Comparison of ENCODE assay signal across 28 cellular contexts in genomic region chrY:13803424-13803823, GRCh38.
DNase-seq lines count a peak whose midpoint lies in the region; ATAC-seq, FAIRE-seq and TF ChIP-seq lines count a peak whose summit lies in the region.
"Had no signal": no experiment of that assay in that cellular context is flagged by ENCODE, and none has a peak within 500 bp of the region (broad histone marks: within the 10 kb centered on the region; RNA-seq: fewer than 3 reads in every experiment).

No MANE protein-coding gene starts in this region.

- H3K9me3 ChIP-seq in HepG2 (ENCODE audit: low read length), result no peaks in the 10 kb centered on the region
- no peaks in the 10 kb centered on the region for H3K9me3 ChIP-seq in right lobe of liver
- H3K9me3 ChIP-seq in T-helper 17 cell (ENCODE audit: control insufficient read depth, low read length, poor library complexity, severe bottlenecking), result no peaks in the 10 kb centered on the region
- H3K9me3 ChIP-seq in endodermal cell (ENCODE audit: control insufficient read depth, low read length), result peaks cover 19% of the 10 kb centered on the region
- no peaks in the 10 kb centered on the region for H3K9me3 ChIP-seq in neural cell (ENCODE audit: low read length)
- H3K9me3 ChIP-seq: A549; BE2C; BLaER1 treated with 17β-estradiol and CSF1 and Interleukin-3, amounts not matched to agents 10 nM and 100 nM; HAP-1 had no signal

- no peak overlapping the region for H3K4me3 Mint-ChIP-seq in T-helper 17 cell
- H3K4me3 Mint-ChIP-seq in endodermal cell, result no peak overlapping the region
- H3K4me3 Mint-ChIP-seq: CD14-positive monocyte; CD8-positive, alpha-beta memory T cell; HFFc6 had no signal

- intact Hi-C loops in HepG2 (cut with micrococcal nuclease; ENCODE audit: unreplicated experiment), result no loop called here
- intact Hi-C loops in right lobe of liver (cut with DNase I), result no loop called here

- H2AFZ ChIP-seq in HepG2 (ENCODE audit: low read length), result no peak overlapping the region
- no peak overlapping the region for H2AFZ ChIP-seq in neural cell (ENCODE audit: low read depth, low read length)
- H2AFZ ChIP-seq: GM23248 had no signal

- H3K4me2 ChIP-seq in HepG2 (ENCODE audit: low read depth, low read length), result no peak overlapping the region
- H3K4me2 ChIP-seq in neural cell (ENCODE audit: low read length), result no peak overlapping the region
- H3K4me2 ChIP-seq: A549; BLaER1 treated with 17β-estradiol and CSF1 and Interleukin-3, amounts not matched to agents 10 nM and 100 nM had no signal

- H3K4me1 Mint-ChIP-seq in T-helper 17 cell, result peaks cover 7% of the 10 kb centered on the region
- H3K4me1 Mint-ChIP-seq in endodermal cell, result no peaks in the 10 kb centered on the region

- POLR2A ChIA-PET in HepG2 (lab: Yijun Ruan, JAX), result no interaction called here

- no TSS peak for BruUV-seq in HepG2 (replicated peaks; lab: Mats Ljungman, UMichigan)

- no peak for DNase-seq in HepG2 (ENCODE audit: low spot score)
- no peak for DNase-seq in right lobe of liver
- no peak for DNase-seq in T-helper 17 cell
- no peak for DNase-seq in endodermal cell
- DNase-seq in activated CD4-positive, alpha-beta T cell treated with anti-CD3 and anti-CD28 coated beads, Interleukin-2, amount 50 U/mL, for 4 hours, result no peak
- DNase-seq: 8988T; ACHN; AML-193; BE2C; CD4-positive, alpha-beta T cell; CD8-positive, alpha-beta memory T cell; DMS 273 treated with DMSO at 0.1 percent for 48 hours; DMS79; EL; GDM1; GM23248; HFFc6 had no signal

- H3K36me3 ChIP-seq in HepG2 (replicated peaks in 1 of 2; ENCODE audit: control insufficient read depth in 1 of 2, insufficient read depth in 2 of 2, low read length in 2 of 2) (no peaks in the 10 kb centered on the region), right lobe of liver (no peaks in the 10 kb centered on the region), endodermal cell (ENCODE audit: control insufficient read depth, insufficient read depth, low read length) (peaks cover 32% of the 10 kb centered on the region), neural cell (ENCODE audit: insufficient read depth, low read length) (no peaks in the 10 kb centered on the region)
- H3K36me3 ChIP-seq: BE2C; BLaER1 treated with 17β-estradiol and CSF1 and Interleukin-3, amounts not matched to agents 10 nM and 100 nM; HAP-1 had no signal

- H3K27ac ChIP-seq in HepG2 (ENCODE audit: extremely low read length, insufficient read depth, low read length) (no peak overlapping the region), right lobe of liver (no peak overlapping the region), endodermal cell (ENCODE audit: low read depth, low read length) (peak overlapping the region; percentile 32), neural cell (ENCODE audit: low read length) (no peak overlapping the region)
- H3K27ac ChIP-seq: A549; BLaER1 treated with 17β-estradiol and CSF1 and Interleukin-3, amounts not matched to agents 10 nM and 100 nM; GM23248 had no signal

- TF ChIP-seq RAD21 in HepG2 (CRISPR knock-in tag; IDR thresholded peaks at IDR 0.05) (no peak), neural cell (conservative IDR thresholded peaks at IDR 0.05) (no peak)

- CTCF ChIA-PET in HepG2 (lab: Yijun Ruan, JAX; ENCODE audit: low intra/inter-chr PET ratio, low total read pairs), result no interaction called here

- H3K4me3 ChIP-seq in HepG2 (replicated peaks in 1 of 3; ENCODE audit: insufficient read depth in 1 of 3, low read depth in 2 of 3, low read length in 3 of 3) (no peak overlapping the region), right lobe of liver (no peak overlapping the region), endodermal cell (ENCODE audit: low read length) (peak overlapping the region; percentile 36), neural cell (ENCODE audit: low read length) (no peak overlapping the region)
- H3K4me3 ChIP-seq: A549; BLaER1 treated with 17β-estradiol and CSF1 and Interleukin-3, amounts not matched to agents 10 nM and 100 nM; GM12878; GM23248; HAP-1 had no signal

- peak; percentile 28 for FAIRE-seq in HepG2 (lab: Jason Lieb, UNC)
- FAIRE-seq: D721Med, GM12878, GM18507, H54 had no signal

- no peaks in the 10 kb centered on the region for H3K79me2 ChIP-seq in HepG2 (ENCODE audit: insufficient read depth, low read length)
- no peaks in the 10 kb centered on the region for H3K79me2 ChIP-seq in neural cell (replicated peaks; ENCODE audit: insufficient read depth, low read length)

- no peaks in the 10 kb centered on the region for H3K27me3 ChIP-seq in HepG2 (ENCODE audit: control insufficient read depth in 1 of 2, insufficient read depth in 2 of 2, low read length in 2 of 2)
- H3K27me3 ChIP-seq in right lobe of liver, result no peaks in the 10 kb centered on the region
- H3K27me3 ChIP-seq in endodermal cell (ENCODE audit: control insufficient read depth, insufficient read depth, low read length, poor library complexity, severe bottlenecking), result no peaks in the 10 kb centered on the region
- no peaks in the 10 kb centered on the region for H3K27me3 ChIP-seq in neural cell (ENCODE audit: insufficient read depth, low read depth, low read length)
- H3K27me3 ChIP-seq: BE2C; BLaER1 treated with 17β-estradiol and CSF1 and Interleukin-3, amounts not matched to agents 10 nM and 100 nM had no signal

- H4K20me1 ChIP-seq in HepG2 (ENCODE audit: insufficient read depth, low read length) (no peaks in the 10 kb centered on the region), neural cell (ENCODE audit: insufficient read depth) (no peaks in the 10 kb centered on the region)
- H4K20me1 ChIP-seq: BLaER1 treated with 17β-estradiol and CSF1 and Interleukin-3, amounts not matched to agents 10 nM and 100 nM had no signal

- H3K36me3 Mint-ChIP-seq in T-helper 17 cell (ENCODE audit: low read depth) (peaks cover 2% of the 10 kb centered on the region), endodermal cell (ENCODE audit: low read depth) (no peaks in the 10 kb centered on the region)

- no peak for TF ChIP-seq CTCF in HepG2 (CRISPR knock-in tag; IDR thresholded peaks at IDR 0.05)
- TF ChIP-seq CTCF in right lobe of liver (IDR thresholded peaks at IDR 0.05), result no peak
- no peak for TF ChIP-seq CTCF in endodermal cell (conservative IDR thresholded peaks at IDR 0.05)
- no peak for TF ChIP-seq CTCF in neural cell (IDR thresholded peaks at IDR 0.05; ENCODE audit: poor library complexity, severe bottlenecking)

- no peak overlapping the region for H3K9ac ChIP-seq in HepG2 (ENCODE audit: insufficient read depth, low read depth, low read length)
- peak overlapping the region; percentile 23 for H3K9ac ChIP-seq in endodermal cell (ENCODE audit: extremely low read depth, low read length, poor library complexity, severe bottlenecking)
- H3K9ac ChIP-seq in neural cell (ENCODE audit: low read length), result no peak overlapping the region
- H3K9ac ChIP-seq: BLaER1 treated with 17β-estradiol and CSF1 and Interleukin-3, amounts not matched to agents 10 nM and 100 nM; GM23248 had no signal

- H3K9me2 ChIP-seq in neural cell (ENCODE audit: insufficient read depth, low read length), result no peaks in the 10 kb centered on the region

- WGBS in HepG2 (ENCODE audit: low lambda C conversion rate), result 0% methylated on average over 2 of the region's 2 CpGs
- WGBS in right lobe of liver (ENCODE audit: insufficient coverage, low coverage, low lambda C conversion rate, missing lambda C conversion rate), result no CpG with 5 or more reads among the region's 2 CpGs
- WGBS in endodermal cell (ENCODE audit: insufficient coverage in 1 of 2, insufficient read length in 1 of 2), 2 experiments, result 13 to 50% methylated on average over 1 to 2 of the region's 2 CpGs

- H3K27me3 Mint-ChIP-seq in T-helper 17 cell (no peaks in the 10 kb centered on the region), endodermal cell (ENCODE audit: insufficient read depth) (no peaks in the 10 kb centered on the region)
- H3K27me3 Mint-ChIP-seq: CD4-positive, alpha-beta T cell; CD8-positive, alpha-beta memory T cell had no signal

- ATAC-seq in HepG2 (no peak), right lobe of liver (no peak), T-helper 17 cell (no peak), HG03159 (IDR thresholded peaks at IDR 0.05; ENCODE audit: unreplicated experiment) (no peak), GM21737 (IDR thresholded peaks at IDR 0.05; ENCODE audit: unreplicated experiment) (no peak)
- ATAC-seq: A549, GM12878 had no signal

- TF ChIP-seq EP300 in HepG2 (IDR thresholded peaks at IDR 0.05; ENCODE audit: low read depth in 2 of 2, low read length in 2 of 2), result no peak
- TF ChIP-seq EP300 in HepG2 (CRISPR knock-in tag; IDR thresholded peaks at IDR 0.05; ENCODE audit: borderline replicate concordance), result no peak
- no peak for TF ChIP-seq EP300 in neural cell (conservative IDR thresholded peaks at IDR 0.05; ENCODE audit: poor library complexity, severe bottlenecking)

- in situ Hi-C loops in HepG2 (cut with HindIII; ENCODE audit: extremely low pct_ligation_motif_present, low pct_unique_long_range_greater_than_20kb), result no loop called here

- H3K27ac Mint-ChIP-seq in T-helper 17 cell (peak overlapping the region; percentile 29), endodermal cell (no peak overlapping the region)
- H3K27ac Mint-ChIP-seq: CD14-positive monocyte; CD8-positive, alpha-beta memory T cell; HFFc6 had no signal

- H3K9me3 Mint-ChIP-seq in endodermal cell, result no peaks in the 10 kb centered on the region
- H3K9me3 Mint-ChIP-seq: CD4-positive, alpha-beta T cell; CD8-positive, alpha-beta memory T cell; HFFc6 had no signal

- no peaks in the 10 kb centered on the region for H3K4me1 ChIP-seq in HepG2 (ENCODE audit: insufficient read depth, low read length)
- H3K4me1 ChIP-seq in right lobe of liver, result no peaks in the 10 kb centered on the region
- H3K4me1 ChIP-seq in endodermal cell (ENCODE audit: control insufficient read depth, insufficient read depth, low read length), result peaks cover 6% of the 10 kb centered on the region
- H3K4me1 ChIP-seq: A549; BE2C; BLaER1 treated with 17β-estradiol and CSF1 and Interleukin-3, amounts not matched to agents 10 nM and 100 nM; HAP-1 had no signal

- no peak for TF ChIP-seq POLR2A in HepG2 (IDR thresholded peaks at IDR 0.05; ENCODE audit: insufficient read depth in 1 of 2, low read depth in 2 of 2, low read length in 2 of 2)
- no peak for TF ChIP-seq POLR2A in right lobe of liver (IDR thresholded peaks at IDR 0.05)

- no peaks in the 10 kb centered on the region for H3F3A ChIP-seq in neural cell (ENCODE audit: insufficient read depth, low read length, poor library complexity, severe bottlenecking)

TF ChIP-seq in HepG2, 621 proteins besides CTCF, POLR2A, EP300 and RAD21 (continues in another document):
- TF ChIP-seq ZNF547 (CRISPR knock-in tag; IDR thresholded peaks at IDR 0.05), result no peak

TF ChIP-seq in neural cell, 6 proteins besides CTCF, POLR2A, EP300 and RAD21 (continues in another document):
- no peak for TF ChIP-seq TAF1 (IDR thresholded peaks at IDR 0.05; ENCODE audit: low read depth)
